In the genomic region with DNA sequence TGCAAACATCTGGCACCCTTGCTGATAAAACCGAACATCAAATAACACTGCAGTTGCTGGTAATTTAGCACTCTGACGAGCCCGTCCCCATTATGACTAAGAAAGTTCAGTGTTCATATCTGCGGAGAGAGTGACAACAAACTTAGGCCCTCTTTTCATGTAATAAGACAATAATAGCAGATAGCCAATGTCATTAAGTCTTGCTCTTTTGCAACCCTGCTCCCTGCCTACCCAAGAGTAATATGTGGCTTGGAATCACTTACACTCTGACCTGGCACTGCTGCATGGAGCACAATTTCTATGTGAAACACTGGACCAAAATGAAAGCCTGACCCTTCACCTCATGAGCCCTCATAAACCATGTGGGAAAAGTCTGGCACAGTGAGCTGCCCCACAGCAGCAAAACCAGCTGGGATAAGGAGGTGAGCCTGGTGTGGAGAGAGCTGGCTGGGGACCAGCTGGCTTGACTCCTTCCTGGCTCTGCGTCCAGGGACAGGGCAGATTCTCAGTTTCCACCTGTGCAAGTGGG, we compare ENCODE assay signal across 13 cellular contexts.
DNase-seq lines count a peak whose midpoint lies in the region; ATAC-seq and TF ChIP-seq lines count a peak whose summit lies in the region.
"Had no signal": no experiment of that assay in that cellular context is flagged by ENCODE, and none has a peak within 500 bp of the region (broad histone marks: within the 10 kb centered on the region; RNA-seq: fewer than 3 reads in every experiment).

No MANE protein-coding gene starts in this region.

- no peaks in the 10 kb centered on the region for H3K36me3 ChIP-seq in Panc1 (ENCODE audit: control insufficient read depth, insufficient read depth, low read length)
- no peaks in the 10 kb centered on the region for H3K36me3 ChIP-seq in ovary
- no peaks in the 10 kb centered on the region for H3K36me3 ChIP-seq in A673 (ENCODE audit: insufficient read depth, low read length, poor library complexity, severe bottlenecking)

- CTCF ChIA-PET in Panc1 (lab: Charles Lee): interaction anchor here (1.1 kb wide), 1 partner anchor 73 kb away, joined by 5 read pairs; no protein-coding TSS in a partner anchor
- CTCF ChIA-PET in A673 (lab: Charles Lee): no interaction called here

- H3K27me3 Mint-ChIP-seq in immature natural killer cell (ENCODE audit: low read depth in 3 of 3): peaks cover 3 to 4% (median 3%) of the 10 kb centered on the region in 3 donors
- H3K27me3 Mint-ChIP-seq: stimulated activated naive CD8-positive, alpha-beta T cell treated with anti-CD3 and anti-CD28 coated beads, Interleukin-15, Interleukin-2, amounts not matched to agents 100 ng/mL and 50 ng/mL, for 24 hours had no signal

- ATAC-seq in Panc1 (peak; percentile 64), HG02970 (IDR thresholded peaks at IDR 0.05; ENCODE audit: low FRiP score, unreplicated experiment) (no peak)

- no peak for TF ChIP-seq POLR2A in ovary (IDR thresholded peaks at IDR 0.05)

- TF ChIP-seq CTCF in Panc1 (IDR thresholded peaks at IDR 0.05) (no peak), fibroblast of villous mesenchyme (IDR thresholded peaks at IDR 0.05; ENCODE audit: insufficient read depth, low read depth, low read length) (no peak), ovary (IDR thresholded peaks at IDR 0.05) (no peak), A673 (conservative IDR thresholded peaks at IDR 0.05; ENCODE audit: low read depth, low read length) (no peak)

- peaks cover 37 to 54% of the 10 kb centered on the region in 2 donors for H3K4me1 Mint-ChIP-seq in immature natural killer cell

- H3K9me3 Mint-ChIP-seq in immature natural killer cell: no peaks in the 10 kb centered on the region

- no peaks in the 10 kb centered on the region for H3K27me3 ChIP-seq in Panc1 (ENCODE audit: control insufficient read depth, insufficient read depth, low read length)
- H3K27me3 ChIP-seq in ovary: no peaks in the 10 kb centered on the region
- H3K27me3 ChIP-seq in A673 (replicated peaks; ENCODE audit: insufficient read depth, low read depth, low read length, poor library complexity): no peaks in the 10 kb centered on the region
- H3K27me3 ChIP-seq: ascending aorta had no signal

- intact Hi-C loops in Panc1 (cut with micrococcal nuclease; ENCODE audit: unreplicated experiment): no loop called here
- intact Hi-C loops in ovary (cut with DNase I): no loop called here
- intact Hi-C loops in A673 (cut with micrococcal nuclease; ENCODE audit: unreplicated experiment): no loop called here

- H3K4me3 ChIP-seq in Panc1 (ENCODE audit: low read depth in 2 of 2, low read length in 2 of 2) (no peak overlapping the region), fibroblast of villous mesenchyme (ENCODE audit: low read depth, low read length) (no peak overlapping the region), ovary (no peak overlapping the region), A673 (ENCODE audit: low read depth, low read length, poor library complexity, severe bottlenecking) (no peak overlapping the region)
- H3K4me3 ChIP-seq: ascending aorta had no signal

- no TSS peak for BruUV-seq in Panc1 (replicated peaks; lab: Mats Ljungman, UMichigan)
- no TSS peak for BruUV-seq in A673 (replicated peaks; lab: Mats Ljungman, UMichigan)

- H3K27ac ChIP-seq in Panc1 (ENCODE audit: low read length): no peak overlapping the region
- no peak overlapping the region for H3K27ac ChIP-seq in ovary
- H3K27ac ChIP-seq in A673 (ENCODE audit: low read depth, low read length, poor library complexity, severe bottlenecking): no peak overlapping the region
- H3K27ac ChIP-seq: ascending aorta had no signal

- H3K4me3 Mint-ChIP-seq in immature natural killer cell: no peak overlapping the region
- H3K4me3 Mint-ChIP-seq: stimulated activated naive CD8-positive, alpha-beta T cell treated with anti-CD3 and anti-CD28 coated beads, Interleukin-15, Interleukin-2, amounts not matched to agents 100 ng/mL and 50 ng/mL, for 24 hours had no signal

- in situ Hi-C loops in Panc1 (cut with HindIII; ENCODE audit: low pct_unique_long_range_greater_than_20kb, low sequenced_read_pairs): no loop called here

- H3K36me3 Mint-ChIP-seq in immature natural killer cell: peaks cover 18 to 26% (median 23%) of the 10 kb centered on the region in 3 donors

- POLR2A ChIA-PET in Panc1 (lab: Charles Lee) (no interaction called here), A673 (lab: Charles Lee; ENCODE audit: low non-redundant PET) (no interaction called here)

- peak overlapping the region in 3 of 6 donors; percentile 37 to 41 (median 38) for H3K27ac Mint-ChIP-seq in immature natural killer cell
- H3K27ac Mint-ChIP-seq: stimulated activated naive CD8-positive, alpha-beta T cell treated with anti-CD3 and anti-CD28 coated beads, Interleukin-15, Interleukin-2, amounts not matched to agents 100 ng/mL and 50 ng/mL, for 24 hours had no signal

- no peak for TF ChIP-seq EP300 in ovary (IDR thresholded peaks at IDR 0.05)

- DNase-seq in DMS 273 (lab: John Stamatoyannopoulos, UW; ENCODE audit: unreplicated experiment) (peak; percentile 83), Panc1 (ENCODE audit: low read depth, low spot score) (no peak), fibroblast of villous mesenchyme (ENCODE audit: low read depth) (peak; percentile 91), ovary (peak in 4 of 5 donors; percentile 31 to 69 (median 50)), immature natural killer cell (no peak), A673 (ENCODE audit: low spot score) (no peak), NCI-H2107 (lab: John Stamatoyannopoulos, UW) (no peak)
- DNase-seq: NCI-H1930; stimulated activated CD4-positive, alpha-beta T cell treated with anti-CD3 and anti-CD28 coated beads, Interleukin-2, amount 100 ng/mL, for 48 hours; T1000 had no signal

- no peaks in the 10 kb centered on the region for H3K9me3 ChIP-seq in Panc1 (ENCODE audit: control insufficient read depth, insufficient read depth, low read depth, low read length)
- no peaks in the 10 kb centered on the region for H3K9me3 ChIP-seq in ovary
- no peaks in the 10 kb centered on the region for H3K9me3 ChIP-seq in A673 (ENCODE audit: low read depth, low read length, poor library complexity, severe bottlenecking)
- H3K9me3 ChIP-seq: ascending aorta had no signal

- H3K4me1 ChIP-seq in Panc1 (ENCODE audit: control insufficient read depth, insufficient read depth, low read length) (peaks cover 11% of the 10 kb centered on the region; the same call in 1 of the 2 replicates), ovary (ENCODE audit: insufficient read depth) (peaks cover 2% of the 10 kb centered on the region), A673 (ENCODE audit: insufficient read depth, low read length, poor library complexity, severe bottlenecking) (no peaks in the 10 kb centered on the region)
- H3K4me1 ChIP-seq: ascending aorta had no signal

- 39 to 58% (median 48%) methylated on average over 5 of the region's 5 CpGs for whole genome bisulfite sequencing in ovary, 3 donors

Comparison
In these comparisons a context has a peak if more than half of its experiments do, and no peak if none do; other contexts are left out.
1. DNase-seq: peak in DMS 273 (single experiment), fibroblast of villous mesenchyme (single experiment) and ovary (4 of 5); none in Panc1 (single experiment), immature natural killer cell (0 of 3), A673 (single experiment) and NCI-H2107 (single experiment).